ENCODE assay signal across 1 cellular context in the genomic region with DNA sequence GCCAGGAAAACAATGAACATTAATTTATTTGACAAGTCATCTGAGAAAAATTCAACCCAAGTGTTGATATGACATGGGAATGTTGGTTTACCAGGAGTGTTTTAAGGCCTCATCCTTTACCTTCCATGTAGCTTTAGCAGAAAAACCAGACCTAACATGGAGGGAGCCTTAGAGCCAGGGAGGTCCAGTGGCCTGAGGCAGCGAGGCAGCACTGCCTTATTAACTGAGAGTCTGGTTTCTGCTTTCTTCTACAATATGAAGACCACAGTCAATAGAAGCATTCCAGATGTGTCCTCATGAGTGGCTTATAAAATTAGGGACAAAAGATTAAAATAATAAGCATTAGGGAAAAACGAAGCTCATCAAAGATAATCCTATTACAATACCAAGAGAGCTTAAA.
TF ChIP-seq lines count a peak whose summit lies in the region.

No MANE protein-coding gene starts in this region.

TF ChIP-seq in HepG2, 621 proteins besides CTCF, POLR2A, EP300 and RAD21 (continued from another document):
- TF ChIP-seq ZNF598 (CRISPR knock-in tag; IDR thresholded peaks at IDR 0.05; ENCODE audit: borderline replicate concordance) (no peak), HNF4A (CRISPR knock-in tag; IDR thresholded peaks at IDR 0.05) (no peak), ZNF720 (CRISPR knock-in tag; IDR thresholded peaks at IDR 0.05) (no peak), ZNF7 (CRISPR knock-in tag; IDR thresholded peaks at IDR 0.05) (no peak), CENPT (CRISPR knock-in tag; IDR thresholded peaks at IDR 0.05; ENCODE audit: low read depth) (no peak), ZNF34 (CRISPR knock-in tag; IDR thresholded peaks at IDR 0.05; ENCODE audit: borderline replicate concordance) (no peak)
- TF ChIP-seq, protein P1, sequence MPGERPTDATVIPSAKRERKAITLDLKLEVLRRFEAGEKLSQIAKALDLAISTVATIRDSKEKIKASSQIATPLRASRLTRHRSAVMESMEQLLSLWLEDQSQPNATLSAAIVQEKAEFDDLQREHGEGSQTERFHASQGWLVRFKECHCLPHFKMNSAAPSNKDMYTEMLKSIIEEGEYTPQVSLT (CRISPR knock-in tag; IDR thresholded peaks at IDR 0.05; ENCODE audit: borderline replicate concordance, low read depth) = no peak
- TF ChIP-seq, protein P2, sequence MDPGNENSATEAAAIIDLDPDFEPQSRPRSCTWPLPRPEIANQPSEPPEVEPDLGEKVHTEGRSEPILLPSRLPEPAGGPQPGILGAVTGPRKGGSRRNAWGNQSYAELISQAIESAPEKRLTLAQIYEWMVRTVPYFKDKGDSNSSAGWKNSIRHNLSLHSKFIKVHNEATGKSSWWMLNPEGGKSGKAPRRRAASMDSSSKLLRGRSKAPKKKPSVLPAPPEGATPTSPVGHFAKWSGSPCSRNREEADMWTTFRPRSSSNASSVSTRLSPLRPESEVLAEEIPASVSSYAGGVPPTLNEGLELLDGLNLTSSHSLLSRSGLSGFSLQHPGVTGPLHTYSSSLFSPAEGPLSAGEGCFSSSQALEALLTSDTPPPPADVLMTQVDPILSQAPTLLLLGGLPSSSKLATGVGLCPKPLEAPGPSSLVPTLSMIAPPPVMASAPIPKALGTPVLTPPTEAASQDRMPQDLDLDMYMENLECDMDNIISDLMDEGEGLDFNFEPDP (CRISPR knock-in tag; conservative IDR thresholded peaks at IDR 0.05) = no peak
- TF ChIP-seq, protein P3, sequence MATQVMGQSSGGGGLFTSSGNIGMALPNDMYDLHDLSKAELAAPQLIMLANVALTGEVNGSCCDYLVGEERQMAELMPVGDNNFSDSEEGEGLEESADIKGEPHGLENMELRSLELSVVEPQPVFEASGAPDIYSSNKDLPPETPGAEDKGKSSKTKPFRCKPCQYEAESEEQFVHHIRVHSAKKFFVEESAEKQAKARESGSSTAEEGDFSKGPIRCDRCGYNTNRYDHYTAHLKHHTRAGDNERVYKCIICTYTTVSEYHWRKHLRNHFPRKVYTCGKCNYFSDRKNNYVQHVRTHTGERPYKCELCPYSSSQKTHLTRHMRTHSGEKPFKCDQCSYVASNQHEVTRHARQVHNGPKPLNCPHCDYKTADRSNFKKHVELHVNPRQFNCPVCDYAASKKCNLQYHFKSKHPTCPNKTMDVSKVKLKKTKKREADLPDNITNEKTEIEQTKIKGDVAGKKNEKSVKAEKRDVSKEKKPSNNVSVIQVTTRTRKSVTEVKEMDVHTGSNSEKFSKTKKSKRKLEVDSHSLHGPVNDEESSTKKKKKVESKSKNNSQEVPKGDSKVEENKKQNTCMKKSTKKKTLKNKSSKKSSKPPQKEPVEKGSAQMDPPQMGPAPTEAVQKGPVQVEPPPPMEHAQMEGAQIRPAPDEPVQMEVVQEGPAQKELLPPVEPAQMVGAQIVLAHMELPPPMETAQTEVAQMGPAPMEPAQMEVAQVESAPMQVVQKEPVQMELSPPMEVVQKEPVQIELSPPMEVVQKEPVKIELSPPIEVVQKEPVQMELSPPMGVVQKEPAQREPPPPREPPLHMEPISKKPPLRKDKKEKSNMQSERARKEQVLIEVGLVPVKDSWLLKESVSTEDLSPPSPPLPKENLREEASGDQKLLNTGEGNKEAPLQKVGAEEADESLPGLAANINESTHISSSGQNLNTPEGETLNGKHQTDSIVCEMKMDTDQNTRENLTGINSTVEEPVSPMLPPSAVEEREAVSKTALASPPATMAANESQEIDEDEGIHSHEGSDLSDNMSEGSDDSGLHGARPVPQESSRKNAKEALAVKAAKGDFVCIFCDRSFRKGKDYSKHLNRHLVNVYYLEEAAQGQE (IDR thresholded peaks at IDR 0.05; ENCODE audit: borderline replicate concordance in 1 of 2, low read depth in 1 of 2, low read length in 2 of 2) = no peak
- TF ChIP-seq, protein P4, sequence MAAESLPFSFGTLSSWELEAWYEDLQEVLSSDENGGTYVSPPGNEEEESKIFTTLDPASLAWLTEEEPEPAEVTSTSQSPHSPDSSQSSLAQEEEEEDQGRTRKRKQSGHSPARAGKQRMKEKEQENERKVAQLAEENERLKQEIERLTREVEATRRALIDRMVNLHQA (CRISPR knock-in tag; IDR thresholded peaks at IDR 0.05) = no peak
- TF ChIP-seq, protein P5, sequence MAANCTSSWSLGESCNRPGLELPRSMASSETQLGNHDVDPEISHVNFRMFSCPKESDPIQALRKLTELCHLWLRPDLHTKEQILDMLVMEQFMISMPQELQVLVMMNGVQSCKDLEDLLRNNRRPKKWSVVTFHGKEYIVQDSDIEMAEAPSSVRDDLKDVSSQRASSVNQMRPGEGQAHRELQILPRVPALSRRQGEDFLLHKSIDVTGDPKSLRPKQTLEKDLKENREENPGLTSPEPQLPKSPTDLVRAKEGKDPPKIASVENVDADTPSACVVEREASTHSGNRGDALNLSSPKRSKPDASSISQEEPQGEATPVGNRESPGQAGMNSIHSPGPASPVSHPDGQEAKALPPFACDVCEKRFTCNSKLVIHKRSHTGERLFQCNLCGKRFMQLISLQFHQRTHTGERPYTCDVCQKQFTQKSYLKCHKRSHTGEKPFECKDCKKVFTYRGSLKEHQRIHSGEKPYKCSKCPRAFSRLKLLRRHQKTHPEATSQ (CRISPR knock-in tag; IDR thresholded peaks at IDR 0.05; ENCODE audit: borderline replicate concordance) = no peak
- TF ChIP-seq, protein P6, sequence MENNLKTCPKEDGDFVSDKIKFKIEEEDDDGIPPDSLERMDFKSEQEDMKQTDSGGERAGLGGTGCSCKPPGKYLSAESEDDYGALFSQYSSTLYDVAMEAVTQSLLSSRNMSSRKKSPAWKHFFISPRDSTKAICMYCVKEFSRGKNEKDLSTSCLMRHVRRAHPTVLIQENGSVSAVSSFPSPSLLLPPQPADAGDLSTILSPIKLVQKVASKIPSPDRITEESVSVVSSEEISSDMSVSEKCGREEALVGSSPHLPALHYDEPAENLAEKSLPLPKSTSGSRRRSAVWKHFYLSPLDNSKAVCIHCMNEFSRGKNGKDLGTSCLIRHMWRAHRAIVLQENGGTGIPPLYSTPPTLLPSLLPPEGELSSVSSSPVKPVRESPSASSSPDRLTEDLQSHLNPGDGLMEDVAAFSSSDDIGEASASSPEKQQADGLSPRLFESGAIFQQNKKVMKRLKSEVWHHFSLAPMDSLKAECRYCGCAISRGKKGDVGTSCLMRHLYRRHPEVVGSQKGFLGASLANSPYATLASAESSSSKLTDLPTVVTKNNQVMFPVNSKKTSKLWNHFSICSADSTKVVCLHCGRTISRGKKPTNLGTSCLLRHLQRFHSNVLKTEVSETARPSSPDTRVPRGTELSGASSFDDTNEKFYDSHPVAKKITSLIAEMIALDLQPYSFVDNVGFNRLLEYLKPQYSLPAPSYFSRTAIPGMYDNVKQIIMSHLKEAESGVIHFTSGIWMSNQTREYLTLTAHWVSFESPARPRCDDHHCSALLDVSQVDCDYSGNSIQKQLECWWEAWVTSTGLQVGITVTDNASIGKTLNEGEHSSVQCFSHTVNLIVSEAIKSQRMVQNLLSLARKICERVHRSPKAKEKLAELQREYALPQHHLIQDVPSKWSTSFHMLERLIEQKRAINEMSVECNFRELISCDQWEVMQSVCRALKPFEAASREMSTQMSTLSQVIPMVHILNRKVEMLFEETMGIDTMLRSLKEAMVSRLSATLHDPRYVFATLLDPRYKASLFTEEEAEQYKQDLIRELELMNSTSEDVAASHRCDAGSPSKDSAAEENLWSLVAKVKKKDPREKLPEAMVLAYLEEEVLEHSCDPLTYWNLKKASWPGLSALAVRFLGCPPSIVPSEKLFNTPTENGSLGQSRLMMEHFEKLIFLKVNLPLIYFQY (CRISPR knock-in tag; IDR thresholded peaks at IDR 0.05; ENCODE audit: borderline replicate concordance) = no peak
